1 cellular context compared by ENCODE assay signal in genomic region chr15:45200799-45201556, GRCh38.
TF ChIP-seq lines count a peak whose summit lies in the region.

No MANE protein-coding gene starts in this region.

TF ChIP-seq in K562, 482 proteins besides CTCF, POLR2A, EP300 and RAD21 (continued from another document):
- TF ChIP-seq ZBTB40 (IDR thresholded peaks at IDR 0.05) (peak; percentile 79), ZBTB40 (CRISPR knock-in tag; IDR thresholded peaks at IDR 0.05) (no peak), STAT5B (CRISPR knock-in tag; IDR thresholded peaks at IDR 0.05) (no peak), TCF7L2 (IDR thresholded peaks at IDR 0.05; ENCODE audit: low read depth, low read length) (no peak), GMEB1 (CRISPR knock-in tag; IDR thresholded peaks at IDR 0.05) (peak; percentile 52; the same call in 1 of the 2 replicates), ESRRA (IDR thresholded peaks at IDR 0.05; ENCODE audit: borderline replicate concordance, low read depth) (peak; percentile 68; the same call in 1 of the 2 replicates), POLR2H (tag; IDR thresholded peaks at IDR 0.05; ENCODE audit: low read depth) (peak; percentile 99), ZNF398 (CRISPR knock-in tag; IDR thresholded peaks at IDR 0.05) (no peak), TEAD1 (CRISPR knock-in tag; IDR thresholded peaks at IDR 0.05) (no peak; a peak in 1 of 4 replicates), MAFK (IDR thresholded peaks at IDR 0.05; ENCODE audit: low read length) (peak; percentile 41; the same call in 1 of the 2 replicates), TEAD4 (IDR thresholded peaks at IDR 0.05; ENCODE audit: low read length) (peak; percentile 83), TEAD4 (CRISPR knock-in tag; IDR thresholded peaks at IDR 0.05; ENCODE audit: borderline replicate concordance) (no peak), FOXJ2 (tag; IDR thresholded peaks at IDR 0.05) (peak; percentile 60; the same call in 1 of the 2 replicates), HDAC6 (IDR thresholded peaks at IDR 0.05; ENCODE audit: low read depth, low read length) (peak; percentile 42; the same call in 1 of the 2 replicates), HIVEP1 (CRISPR knock-in tag; IDR thresholded peaks at IDR 0.05) (no peak), CGGBP1 (CRISPR knock-in tag; IDR thresholded peaks at IDR 0.05) (0 out of 2 replicates have a peak, but pooled peaks have one; percentile 2), ZNF780A (CRISPR knock-in tag; IDR thresholded peaks at IDR 0.05) (no peak), ZKSCAN1 (IDR thresholded peaks at IDR 0.05; ENCODE audit: low read depth, low read length) (peak; percentile 58; the same call in 1 of the 2 replicates), DNMT1 (IDR thresholded peaks at IDR 0.05) (no peak), XRCC5 (IDR thresholded peaks at IDR 0.05; ENCODE audit: low read depth, low read length) (0 out of 2 replicates have a peak, but pooled peaks have one; percentile 37), TEAD2 (tag; IDR thresholded peaks at IDR 0.05) (no peak), BRF1 (IDR thresholded peaks at IDR 0.05; ENCODE audit: borderline replicate concordance, extremely low read depth, insufficient read length) (peak; percentile 59), ILK (tag; IDR thresholded peaks at IDR 0.05; ENCODE audit: borderline replicate concordance, low read depth) (no peak), CTBP1 (IDR thresholded peaks at IDR 0.05; ENCODE audit: borderline replicate concordance) (peak; percentile 52; the same call in 1 of the 2 replicates), ZSCAN29 (IDR thresholded peaks at IDR 0.05) (peak; percentile 60), PHB2 (IDR thresholded peaks at IDR 0.05; ENCODE audit: low read depth) (no peak), STAT5A (IDR thresholded peaks at IDR 0.05; ENCODE audit: borderline replicate concordance, low read length) (0 out of 2 replicates have a peak, but pooled peaks have one; percentile 25), TBL1XR1 (IDR thresholded peaks at IDR 0.05; ENCODE audit: low read length in 2 of 2) (peak in 1 of 2 experiments; percentile 64; a peak in 1 of 4 replicates), ZNF277 (CRISPR knock-in tag; IDR thresholded peaks at IDR 0.05; ENCODE audit: borderline replicate concordance) (no peak), TGIF2 (CRISPR knock-in tag; IDR thresholded peaks at IDR 0.05) (no peak), CREB3L1 (IDR thresholded peaks at IDR 0.05; ENCODE audit: borderline replicate concordance, low read depth) (0 out of 2 replicates have a peak, but pooled peaks have one; percentile 20), HCFC1 (IDR thresholded peaks at IDR 0.05; ENCODE audit: low read depth, low read length) (peak; percentile 45; the same call in 1 of the 2 replicates)
